In genomic region chr12:1592444-1593231, GRCh38 we compare ENCODE assay signal across 8 cellular contexts. TPM values are rescaled to one million over a fixed set of nuclear protein-coding genes. Genes with fewer than 3 reads are reported as not detected.
DNase-seq lines count a peak whose midpoint lies in the region; ATAC-seq, FAIRE-seq and TF ChIP-seq lines count a peak whose summit lies in the region.

No MANE protein-coding gene starts in this region.

- peak overlapping the region; percentile 95 to 97 (median 96) for H3K4me3 Mint-ChIP-seq in CD4-positive, CD25-positive, alpha-beta regulatory T cell
- peak overlapping the region; percentile 82 for H3K4me3 Mint-ChIP-seq in progenitor cell of endocrine pancreas (ENCODE audit: low read depth)

- FAIRE-seq in H54 (lab: Jason Lieb, UNC): no peak

- H3K4me1 Mint-ChIP-seq in CD4-positive, CD25-positive, alpha-beta regulatory T cell: peaks cover 24 to 66% (median 56%) of the 10 kb centered on the region in 4 donors
- H3K4me1 Mint-ChIP-seq in progenitor cell of endocrine pancreas (ENCODE audit: low read depth): peaks cover 55% of the 10 kb centered on the region

- no peaks in the 10 kb centered on the region for H3K36me3 ChIP-seq in CD4-positive, CD25-positive, alpha-beta regulatory T cell (ENCODE audit: control insufficient read depth, insufficient read depth, low read length)

- H3K27me3 Mint-ChIP-seq in CD4-positive, CD25-positive, alpha-beta regulatory T cell: no peaks in the 10 kb centered on the region
- no peaks in the 10 kb centered on the region for H3K27me3 Mint-ChIP-seq in progenitor cell of endocrine pancreas

- H3K36me3 Mint-ChIP-seq in CD4-positive, CD25-positive, alpha-beta regulatory T cell: peaks cover 11% of the 10 kb centered on the region
- H3K36me3 Mint-ChIP-seq in progenitor cell of endocrine pancreas (ENCODE audit: insufficient read depth): peaks cover 5% of the 10 kb centered on the region

- H3K9me3 ChIP-seq in CD4-positive, CD25-positive, alpha-beta regulatory T cell (ENCODE audit: control insufficient read depth in 2 of 2, low read length in 2 of 2): no peaks in the 10 kb centered on the region

- peak; percentile 38 to 44 for ATAC-seq in CD4-positive, CD25-positive, alpha-beta regulatory T cell (ENCODE audit: low read depth in 2 of 2)

- TF ChIP-seq POLR2A in Raji (IDR thresholded peaks at IDR 0.05; ENCODE audit: insufficient read depth, low read depth, low read length) (0 out of 2 replicates have a peak, but pooled peaks have one; percentile 20), H54 (IDR thresholded peaks at IDR 0.05; ENCODE audit: low read depth, low read length) (no peak)

- CTCF ChIA-PET in HEK293T (lab: Yijun Ruan, JAX): interaction anchor here (0.7 to 2.0 kb wide), 5 partner anchors 9 to 464 kb away, joined by 3 to 12 read pairs (median 6); partner anchors contain the start of gene WNT5B

- peaks cover 0 to 2% (median 0%) of the 10 kb centered on the region in 7 donors for H3K9me3 Mint-ChIP-seq in CD4-positive, CD25-positive, alpha-beta regulatory T cell
- no peaks in the 10 kb centered on the region for H3K9me3 Mint-ChIP-seq in progenitor cell of endocrine pancreas (ENCODE audit: low read depth)

- peak; percentile 23 for TF ChIP-seq CTCF in progenitor cell of endocrine pancreas (IDR thresholded peaks at IDR 0.05; ENCODE audit: unreplicated experiment)

- peaks cover 65% of the 10 kb centered on the region for H3K4me1 ChIP-seq in CD4-positive, CD25-positive, alpha-beta regulatory T cell (ENCODE audit: control insufficient read depth, insufficient read depth, low read length, poor library complexity, severe bottlenecking)

- intact Hi-C loops in head of caudate nucleus (cut with DNase I): no loop called here

- peak overlapping the region; percentile 71 to 93 (median 74) for H3K27ac Mint-ChIP-seq in CD4-positive, CD25-positive, alpha-beta regulatory T cell
- peak overlapping the region; percentile 83 for H3K27ac Mint-ChIP-seq in progenitor cell of endocrine pancreas

- H3K27me3 ChIP-seq in CD4-positive, CD25-positive, alpha-beta regulatory T cell (ENCODE audit: control insufficient read depth, insufficient read depth, low read length): no peaks in the 10 kb centered on the region

- POLR2A ChIA-PET in HEK293T (lab: Yijun Ruan, JAX): interaction anchor here (0.7 to 1.8 kb wide), 10 partner anchors 9 to 993 kb away, joined by 3 to 11 read pairs (median 3); partner anchors contain the start of gene RAD52

- H3K4me3 ChIP-seq in CD4-positive, CD25-positive, alpha-beta regulatory T cell (ENCODE audit: low read depth, low read length): peak overlapping the region; percentile 90

- DNase-seq in CD4-positive, CD25-positive, alpha-beta regulatory T cell: peak; percentile 31 to 84 (median 67)
- peak; percentile 28 for DNase-seq in HEK293T (ENCODE audit: extremely low spot score)
- DNase-seq in activated naive CD4-positive, alpha-beta T cell treated with anti-CD3 and anti-CD28 coated beads, Interleukin-2, amount 50 U/mL, for 16 hours: peak; percentile 64
- peak; percentile 33 to 90 (median 72) for DNase-seq in head of caudate nucleus
- DNase-seq in progenitor cell of endocrine pancreas (ENCODE audit: low spot score, unreplicated experiment): peak; percentile 23
- DNase-seq in SHP77 treated with DMSO at 0.1 percent for 48 hours (lab: John Stamatoyannopoulos, UW): no peak
- DNase-seq in H54 (ENCODE audit: insufficient read length, low spot score): no peak

- peak overlapping the region; percentile 74 for H3K27ac ChIP-seq in CD4-positive, CD25-positive, alpha-beta regulatory T cell (ENCODE audit: insufficient read depth, low read length, poor library complexity, severe bottlenecking)

TF ChIP-seq in HEK293T, 16 proteins besides CTCF, POLR2A, EP300 and RAD21:
- TF ChIP-seq HDGF (IDR thresholded peaks at IDR 0.05; ENCODE audit: borderline replicate concordance) (0 out of 2 replicates have a peak, but pooled peaks have one; percentile 48), LEF1 (IDR thresholded peaks at IDR 0.05; ENCODE audit: borderline replicate concordance) (no peak), ZNF384 (IDR thresholded peaks at IDR 0.05) (no peak), L3MBTL2 (conservative IDR thresholded peaks at IDR 0.05) (no peak)

RNA-seq across cellular contexts. Expression of gene FBXL14, which starts 1.7 kb away (rescaled TPM):
- 26.0 TPM for total RNA-seq in CD4-positive, CD25-positive, alpha-beta regulatory T cell
- 10 to 100 TPM; 18.5 to 24.3 (median 23.7) TPM for polyA plus RNA-seq in CD4-positive, CD25-positive, alpha-beta regulatory T cell
- 33.9 and 37.7 TPM in 2 replicates for total RNA-seq in progenitor cell of endocrine pancreas

RNA-seq across cellular contexts. Expression of gene WNT5B, which starts 36.4 kb away (rescaled TPM):
- total RNA-seq in CD4-positive, CD25-positive, alpha-beta regulatory T cell: not detected
- polyA plus RNA-seq in CD4-positive, CD25-positive, alpha-beta regulatory T cell: not detected
- 8.9 and 10.1 TPM in 2 replicates for total RNA-seq in progenitor cell of endocrine pancreas

Comparison
In these comparisons a context has a peak if more than half of its experiments do, and no peak if none do; other contexts are left out.
1. DNase-seq: peak in CD4-positive, CD25-positive, alpha-beta regulatory T cell (3 of 3), HEK293T (single experiment), activated naive CD4-positive, alpha-beta T cell treated with anti-CD3 and anti-CD28 coated beads, Interleukin-2, amount 50 U/mL, for 16 hours (single experiment), head of caudate nucleus (42 of 42) and progenitor cell of endocrine pancreas (single experiment); none in SHP77 treated with DMSO at 0.1 percent for 48 hours (single experiment) and H54 (single experiment).